ENCODE assay signal across 9 cellular contexts in the genomic region with DNA sequence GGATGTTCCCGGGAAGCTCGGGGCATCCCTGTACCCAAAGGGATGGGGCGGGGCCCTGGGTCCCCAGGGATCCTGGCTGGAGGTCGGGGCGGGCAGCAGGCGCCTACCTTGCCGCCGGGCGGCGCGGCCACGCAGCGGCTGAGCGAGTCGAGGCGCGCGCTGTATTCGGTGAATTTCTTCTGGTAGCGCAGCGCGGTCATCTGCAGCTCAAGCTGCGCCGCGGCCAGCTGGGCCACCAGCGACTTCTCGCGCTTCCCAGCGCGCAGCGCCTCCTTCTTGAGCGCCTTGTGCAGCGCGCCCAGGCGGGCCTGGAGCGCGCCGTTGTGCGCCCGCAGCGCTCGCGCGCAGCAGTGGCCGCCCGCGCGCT. TPM values are rescaled to one million over a fixed set of nuclear protein-coding genes. Genes with fewer than 3 reads are reported as not detected.
DNase-seq lines count a peak whose midpoint lies in the region; ATAC-seq lines count a peak whose summit lies in the region.
"Had no signal": no experiment of that assay in that cellular context is flagged by ENCODE, and none has a peak within 500 bp of the region (broad histone marks: within the 10 kb centered on the region; RNA-seq: fewer than 3 reads in every experiment).

No MANE protein-coding gene starts in this region.

- H3K9me3 ChIP-seq in BLaER1 (peaks cover 18% of the 10 kb centered on the region), neuronal stem cell (replicated peaks in 1 of 2; ENCODE audit: control insufficient read depth in 2 of 2, insufficient read depth in 1 of 2, low read depth in 1 of 2, low read length in 2 of 2) (no peaks in the 10 kb centered on the region)

- H3K27ac Mint-ChIP-seq in naive thymus-derived CD8-positive, alpha-beta T cell = no peak overlapping the region

- no CpG with 5 or more reads among the region's 48 CpGs for WGBS in neuronal stem cell (ENCODE audit: extremely low coverage in 2 of 2, insufficient read length in 2 of 2, insufficient replicate concordance in 1 of 2), 2 donors

- no peak overlapping the region for H2BK120ac ChIP-seq in neuronal stem cell (ENCODE audit: low read depth, low read length)

- no peak overlapping the region for H3K4ac ChIP-seq in neuronal stem cell (ENCODE audit: low read length)

- no peak overlapping the region for H3K14ac ChIP-seq in neuronal stem cell (ENCODE audit: low read length)

- no peaks in the 10 kb centered on the region for H3K4me1 Mint-ChIP-seq in naive thymus-derived CD8-positive, alpha-beta T cell

- no peaks in the 10 kb centered on the region for H3K79me1 ChIP-seq in neuronal stem cell (ENCODE audit: low read depth, low read length)

- H2BK5ac ChIP-seq in neuronal stem cell (ENCODE audit: low read length) = no peak overlapping the region

- no peaks in the 10 kb centered on the region for H3K36me3 ChIP-seq in BLaER1
- peaks cover 0 to 14% of the 10 kb centered on the region in 2 donors for H3K36me3 ChIP-seq in neuronal stem cell (replicated peaks in 1 of 2; ENCODE audit: control insufficient read depth in 2 of 2, insufficient read depth in 2 of 2, low read length in 2 of 2)

- no peak overlapping the region for H2BK12ac ChIP-seq in neuronal stem cell (ENCODE audit: low read length)

- H3K36me3 Mint-ChIP-seq in naive thymus-derived CD8-positive, alpha-beta T cell = no peaks in the 10 kb centered on the region

- H3K27me3 Mint-ChIP-seq in naive thymus-derived CD8-positive, alpha-beta T cell = peaks cover 15 to 40% (median 24%) of the 10 kb centered on the region in 5 donors

- H2AK5ac ChIP-seq in neuronal stem cell (ENCODE audit: low read depth, low read length) = no peak overlapping the region

- no peak overlapping the region for H3K9ac ChIP-seq in BLaER1
- no peak overlapping the region for H3K9ac ChIP-seq in neuronal stem cell (ENCODE audit: low read depth, low read length, poor library complexity)

- H2AFZ ChIP-seq in neuronal stem cell (ENCODE audit: low read length) = peak overlapping the region; percentile 99

- DNase-seq in NCI-H526 treated with DMSO at 0.1 percent for 48 hours (lab: John Stamatoyannopoulos, UW) (peak; percentile 15), fibroblast of peridontal ligament (ENCODE audit: extremely low read depth) (peak; percentile 71), neuronal stem cell (ENCODE audit: low spot score) (no peak), KG1 (lab: John Stamatoyannopoulos, UW) (no peak), NCI-H2029 (lab: John Stamatoyannopoulos, UW) (no peak)
- DNase-seq in naive thymus-derived CD8-positive, alpha-beta T cell = no peak
- DNase-seq: SIG-M5 had no signal

- no peak overlapping the region for H4K8ac ChIP-seq in neuronal stem cell (ENCODE audit: low read depth, low read length)

- ATAC-seq in naive thymus-derived CD8-positive, alpha-beta T cell = no peak
- no peak for ATAC-seq in GM18907 (IDR thresholded peaks at IDR 0.05; ENCODE audit: unreplicated experiment)

- H3K27me3 ChIP-seq in BLaER1 (no peaks in the 10 kb centered on the region), neuronal stem cell (ENCODE audit: control insufficient read depth in 3 of 3, insufficient read depth in 3 of 3, low read depth in 1 of 3, low read length in 3 of 3) (no peaks in the 10 kb centered on the region)

- H3K4me3 Mint-ChIP-seq in naive thymus-derived CD8-positive, alpha-beta T cell = no peak overlapping the region

- H2BK15ac ChIP-seq in neuronal stem cell (ENCODE audit: low read length) = no peak overlapping the region

- H4K20me1 ChIP-seq in BLaER1 = no peaks in the 10 kb centered on the region

- H4K91ac ChIP-seq in neuronal stem cell (ENCODE audit: low read depth, low read length, poor library complexity) = no peak overlapping the region

- peaks cover 0 to 4% (median 0%) of the 10 kb centered on the region in 9 donors for H3K9me3 Mint-ChIP-seq in naive thymus-derived CD8-positive, alpha-beta T cell

- no peak overlapping the region for H3K23ac ChIP-seq in neuronal stem cell (ENCODE audit: low read depth, low read length, poor library complexity)

- no peak overlapping the region for H3K4me3 ChIP-seq in BLaER1
- peak overlapping the region; percentile 55 to 88 for H3K4me3 ChIP-seq in neuronal stem cell (ENCODE audit: low read length in 2 of 2)

- peaks cover 32% of the 10 kb centered on the region for H3K4me1 ChIP-seq in BLaER1
- peaks cover 10 to 28% of the 10 kb centered on the region in 2 donors for H3K4me1 ChIP-seq in neuronal stem cell (ENCODE audit: control insufficient read depth in 2 of 2, insufficient read depth in 1 of 2, low read depth in 1 of 2, low read length in 2 of 2)

- H3K27ac ChIP-seq in BLaER1 (no peak overlapping the region), neuronal stem cell (replicated peaks; ENCODE audit: low read length) (no peak overlapping the region)

- peak overlapping the region; percentile 59; the same call in 1 of the 2 replicates for H3K4me2 ChIP-seq in BLaER1
- peak overlapping the region; percentile 97 for H3K4me2 ChIP-seq in neuronal stem cell (ENCODE audit: insufficient read depth, low read length, poor library complexity, severe bottlenecking)

- POLR2A ChIA-PET in naive thymus-derived CD8-positive, alpha-beta T cell (lab: Charles Lee) = no interaction called here

- peak overlapping the region; percentile 90 for H3K18ac ChIP-seq in neuronal stem cell (ENCODE audit: low read length)

RNA-seq across cellular contexts. Expression of a gene that starts 0.8 kb away (rescaled TPM):
- polyA plus RNA-seq in neuronal stem cell (2013, experiment 1 of 2) = 2.1 TPM
- 1.8 TPM for polyA plus RNA-seq in neuronal stem cell (2013, experiment 2 of 2)
- not detected for total RNA-seq in naive thymus-derived CD8-positive, alpha-beta T cell
- polyA plus RNA-seq in naive thymus-derived CD8-positive, alpha-beta T cell = not detected

Comparison
In these comparisons a context has a peak if more than half of its experiments do, and no peak if none do; other contexts are left out.
1. DNase-seq: peak in NCI-H526 treated with DMSO at 0.1 percent for 48 hours (single experiment) and fibroblast of peridontal ligament (single experiment); none in neuronal stem cell (single experiment), naive thymus-derived CD8-positive, alpha-beta T cell (0 of 10), KG1 (single experiment) and NCI-H2029 (single experiment).